ENCODE assay signal across 1 cellular context in the genomic region with DNA sequence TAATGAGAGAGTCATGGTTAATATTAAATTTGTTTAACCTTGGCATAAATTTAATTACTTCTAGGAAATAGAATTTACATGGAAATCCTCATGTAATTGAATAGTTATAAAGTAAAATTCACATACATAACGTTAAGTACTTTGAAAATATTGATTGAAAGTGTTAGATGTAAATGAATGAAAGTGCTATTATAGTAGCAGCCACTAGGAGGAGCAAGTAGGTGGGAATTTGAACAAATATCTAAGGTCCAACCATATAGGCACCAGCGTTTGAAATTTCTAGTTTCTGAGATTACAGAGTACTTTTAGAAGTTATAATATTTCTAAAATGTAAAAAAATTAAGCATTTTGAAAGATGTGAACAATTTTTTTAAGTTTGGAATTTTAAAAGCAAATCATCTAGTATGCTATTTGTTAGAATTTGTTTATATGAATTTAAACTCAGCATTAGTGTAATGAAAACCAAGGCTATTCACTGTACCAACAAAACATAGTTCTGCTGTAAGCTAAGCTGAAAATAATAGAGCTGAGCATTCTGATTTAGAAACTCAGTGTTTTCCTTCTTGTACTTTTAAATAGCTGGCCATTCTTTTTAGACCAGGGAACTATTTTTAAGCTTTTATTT.
TF ChIP-seq lines count a peak whose summit lies in the region.

No MANE protein-coding gene starts in this region.

TF ChIP-seq in HepG2, 621 proteins besides CTCF, POLR2A, EP300 and RAD21 (continued from another document):
- no peak for TF ChIP-seq ZNF276 (CRISPR knock-in tag; IDR thresholded peaks at IDR 0.05; ENCODE audit: low read depth)
- TF ChIP-seq SMC3 (IDR thresholded peaks at IDR 0.05; ENCODE audit: low read length), result peak; percentile 49; the same call in 1 of the 2 replicates
- peak; percentile 65; the same call in 1 of the 2 replicates for TF ChIP-seq ARID3A (IDR thresholded peaks at IDR 0.05; ENCODE audit: low read depth, low read length)
- TF ChIP-seq ZNF343 (CRISPR knock-in tag; IDR thresholded peaks at IDR 0.05), result no peak
- TF ChIP-seq CEBPZ (IDR thresholded peaks at IDR 0.05; ENCODE audit: low read length), result no peak
- no peak for TF ChIP-seq ZNF549 (CRISPR knock-in tag; IDR thresholded peaks at IDR 0.05)
- TF ChIP-seq ATF7 (IDR thresholded peaks at IDR 0.05), result no peak
- TF ChIP-seq ATF7 (CRISPR knock-in tag; IDR thresholded peaks at IDR 0.05), result no peak
